ENCODE assay signal across 1 cellular context in the genomic region with DNA sequence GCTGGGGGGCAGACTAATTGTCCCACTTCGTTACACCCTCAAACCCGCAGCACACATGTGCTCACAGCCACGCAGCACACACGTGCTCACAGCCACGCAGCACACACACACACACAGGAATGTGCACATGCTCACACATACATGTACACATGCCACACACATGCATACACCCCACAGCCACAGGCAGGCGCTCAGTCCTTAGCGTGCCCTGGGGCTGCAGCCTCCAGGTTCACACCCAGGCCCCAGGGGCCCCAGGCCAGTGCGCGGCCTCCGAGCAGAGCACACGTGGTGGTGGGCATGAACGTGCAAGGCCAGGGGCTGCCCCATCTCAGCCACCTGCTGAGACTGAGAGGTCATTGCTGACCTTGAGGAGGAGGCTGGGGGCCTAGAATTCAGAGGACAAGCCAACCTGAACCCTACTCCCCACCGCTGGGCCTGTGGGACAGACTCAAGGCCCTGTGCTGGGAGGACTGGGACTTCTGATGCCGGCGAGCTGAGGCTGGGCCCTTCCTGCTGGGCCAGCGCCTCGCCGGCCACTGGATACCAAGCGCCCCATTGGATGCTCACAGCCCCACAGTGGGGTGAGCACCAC.
TF ChIP-seq lines count a peak whose summit lies in the region.

No MANE protein-coding gene starts in this region.

TF ChIP-seq in H1, 55 proteins besides CTCF, POLR2A, EP300 and RAD21:
- TF ChIP-seq TAF7 (optimal IDR thresholded peaks at IDR 0.05; ENCODE audit: borderline replicate concordance, low read depth, low read length) = no peak
- no peak for TF ChIP-seq MAFK (IDR thresholded peaks at IDR 0.05; ENCODE audit: low read depth, low read length)
- TF ChIP-seq RNF2 (IDR thresholded peaks at IDR 0.05; ENCODE audit: borderline replicate concordance, low read depth, low read length, missing control alignments, poor library complexity, severe bottlenecking) = no peak
- TF ChIP-seq BACH1 (IDR thresholded peaks at IDR 0.05; ENCODE audit: low read length) = no peak
- no peak for TF ChIP-seq CEBPB (IDR thresholded peaks at IDR 0.05; ENCODE audit: low read depth, low read length)
- TF ChIP-seq TEAD4 (IDR thresholded peaks at IDR 0.05; ENCODE audit: low read depth, low read length) = no peak
- no peak for TF ChIP-seq TBP (IDR thresholded peaks at IDR 0.05; ENCODE audit: low read depth, low read length)
- no peak for TF ChIP-seq ASH2L (IDR thresholded peaks at IDR 0.05; ENCODE audit: low read length)
- no peak for TF ChIP-seq RFX5 (IDR thresholded peaks at IDR 0.05; ENCODE audit: borderline replicate concordance, low read depth, low read length)
TF ChIP-seq in H1: peak in this region for 0.
